ENCODE assay signal across 1 cellular context in the genomic region with DNA sequence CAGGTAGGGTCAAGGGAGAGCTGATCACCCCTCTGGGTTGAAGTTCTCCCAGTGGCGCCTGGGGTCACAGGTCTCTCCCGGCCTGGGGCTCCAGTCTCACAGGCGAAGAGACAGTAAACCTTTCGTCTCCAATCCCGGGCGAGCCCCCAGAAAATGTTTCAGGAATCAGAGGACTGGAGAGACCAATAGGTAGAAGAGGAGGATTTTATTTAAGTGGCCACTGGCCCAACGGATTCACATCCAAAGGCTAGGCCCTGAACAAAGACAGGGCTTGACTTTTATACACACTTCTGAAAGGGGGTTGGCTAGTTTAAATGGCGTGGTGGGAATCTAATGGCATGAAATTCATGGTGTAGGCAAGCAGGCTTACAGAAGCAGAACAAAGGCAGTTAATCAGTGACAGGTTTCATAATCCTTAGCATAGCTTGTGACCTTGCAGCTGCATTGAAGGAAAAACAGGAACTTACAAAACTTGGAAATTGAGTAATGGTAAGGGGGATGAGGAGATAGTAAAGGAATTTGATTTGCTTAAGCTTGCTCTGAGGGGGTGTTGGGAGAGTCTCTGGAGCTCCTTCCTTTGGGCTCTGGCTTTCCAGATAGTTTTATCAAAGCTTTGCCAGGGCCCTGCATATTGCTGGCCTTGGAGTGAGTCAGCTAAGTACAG.
A peak's percentile ranks its signal among the peaks of the same experiment; 100 is the strongest.
TF ChIP-seq lines count a peak whose summit lies in the region.

No MANE protein-coding gene starts in this region.

TF ChIP-seq in HepG2, 621 proteins besides CTCF, POLR2A, EP300 and RAD21 (continued from another document and continues in another):
- peak; percentile 85 for TF ChIP-seq FOXP4 (CRISPR knock-in tag; IDR thresholded peaks at IDR 0.05)
- TF ChIP-seq, protein P1, sequence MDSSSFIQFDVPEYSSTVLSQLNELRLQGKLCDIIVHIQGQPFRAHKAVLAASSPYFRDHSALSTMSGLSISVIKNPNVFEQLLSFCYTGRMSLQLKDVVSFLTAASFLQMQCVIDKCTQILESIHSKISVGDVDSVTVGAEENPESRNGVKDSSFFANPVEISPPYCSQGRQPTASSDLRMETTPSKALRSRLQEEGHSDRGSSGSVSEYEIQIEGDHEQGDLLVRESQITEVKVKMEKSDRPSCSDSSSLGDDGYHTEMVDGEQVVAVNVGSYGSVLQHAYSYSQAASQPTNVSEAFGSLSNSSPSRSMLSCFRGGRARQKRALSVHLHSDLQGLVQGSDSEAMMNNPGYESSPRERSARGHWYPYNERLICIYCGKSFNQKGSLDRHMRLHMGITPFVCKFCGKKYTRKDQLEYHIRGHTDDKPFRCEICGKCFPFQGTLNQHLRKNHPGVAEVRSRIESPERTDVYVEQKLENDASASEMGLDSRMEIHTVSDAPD (CRISPR knock-in tag; IDR thresholded peaks at IDR 0.05), result peak; percentile 64; the same call in 1 of the 2 replicates
- TF ChIP-seq, protein P2, sequence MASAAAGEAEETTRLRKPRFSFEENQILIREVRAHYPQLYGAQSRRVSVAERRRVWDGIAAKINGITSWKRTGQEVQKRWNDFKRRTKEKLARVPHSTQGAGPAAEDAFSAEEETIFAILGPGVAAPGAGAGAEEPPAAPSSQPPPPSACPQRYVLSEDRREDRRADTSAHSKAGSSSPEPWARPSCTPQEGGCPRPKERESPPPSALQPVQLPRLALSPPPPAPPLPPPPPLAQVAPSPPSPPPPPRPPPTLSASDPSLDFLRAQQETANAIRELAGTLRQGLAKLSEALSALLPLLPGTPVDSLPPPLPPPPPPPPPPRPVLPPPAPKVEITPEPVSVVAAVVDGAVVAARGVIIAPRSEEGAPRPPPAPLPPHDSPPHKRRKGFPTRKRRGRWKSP (CRISPR knock-in tag; IDR thresholded peaks at IDR 0.05), result 0 out of 2 replicates have a peak, but pooled peaks have one; percentile 34
- peak; percentile 46 for TF ChIP-seq ZNF124 (CRISPR knock-in tag; IDR thresholded peaks at IDR 0.05)
- TF ChIP-seq MXI1 (IDR thresholded peaks at IDR 0.05; ENCODE audit: borderline replicate concordance, low read depth, low read length), result no peak
- no peak for TF ChIP-seq RARG (CRISPR knock-in tag; IDR thresholded peaks at IDR 0.05; ENCODE audit: low read depth)
- TF ChIP-seq TCF12 (IDR thresholded peaks at IDR 0.05), result no peak
- no peak; the same call in 1 of the 2 replicates for TF ChIP-seq TCF12 (CRISPR knock-in tag; IDR thresholded peaks at IDR 0.05)
- peak; percentile 77; the same call in 1 of the 2 replicates for TF ChIP-seq REPIN1 (CRISPR knock-in tag; IDR thresholded peaks at IDR 0.05; ENCODE audit: borderline replicate concordance, low read depth)
- peak; percentile 35 for TF ChIP-seq CBX5 (CRISPR knock-in tag; IDR thresholded peaks at IDR 0.05; ENCODE audit: borderline replicate concordance)
- TF ChIP-seq NR2F2 (IDR thresholded peaks at IDR 0.05; ENCODE audit: borderline replicate concordance, low read depth), result peak; percentile 58; the same call in 1 of the 2 replicates
- TF ChIP-seq PHB2 (IDR thresholded peaks at IDR 0.05; ENCODE audit: partially characterized antibody), result no peak
- no peak for TF ChIP-seq KLF12 (CRISPR knock-in tag; IDR thresholded peaks at IDR 0.05; ENCODE audit: borderline replicate concordance)
- TF ChIP-seq, protein P3, sequence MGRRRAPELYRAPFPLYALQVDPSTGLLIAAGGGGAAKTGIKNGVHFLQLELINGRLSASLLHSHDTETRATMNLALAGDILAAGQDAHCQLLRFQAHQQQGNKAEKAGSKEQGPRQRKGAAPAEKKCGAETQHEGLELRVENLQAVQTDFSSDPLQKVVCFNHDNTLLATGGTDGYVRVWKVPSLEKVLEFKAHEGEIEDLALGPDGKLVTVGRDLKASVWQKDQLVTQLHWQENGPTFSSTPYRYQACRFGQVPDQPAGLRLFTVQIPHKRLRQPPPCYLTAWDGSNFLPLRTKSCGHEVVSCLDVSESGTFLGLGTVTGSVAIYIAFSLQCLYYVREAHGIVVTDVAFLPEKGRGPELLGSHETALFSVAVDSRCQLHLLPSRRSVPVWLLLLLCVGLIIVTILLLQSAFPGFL (CRISPR knock-in tag; IDR thresholded peaks at IDR 0.05), result no peak
- peak; percentile 86; the same call in 1 of the 2 replicates for TF ChIP-seq ZFP1 (CRISPR knock-in tag; IDR thresholded peaks at IDR 0.05)
- TF ChIP-seq HMGXB4 (CRISPR knock-in tag; IDR thresholded peaks at IDR 0.05; ENCODE audit: borderline replicate concordance in 1 of 2, low read depth in 1 of 2), result peak; percentile 32 to 37; a peak in 2 of 4 replicates
- no peak for TF ChIP-seq MTF1 (CRISPR knock-in tag; IDR thresholded peaks at IDR 0.05)
- TF ChIP-seq ZNF446 (CRISPR knock-in tag; IDR thresholded peaks at IDR 0.05), result 0 out of 2 replicates have a peak, but pooled peaks have one; percentile 52
- no peak for TF ChIP-seq ZFP36 (IDR thresholded peaks at IDR 0.05; ENCODE audit: borderline replicate concordance, low read depth, low read length, partially characterized antibody)
- no peak for TF ChIP-seq REXO4 (CRISPR knock-in tag; IDR thresholded peaks at IDR 0.05; ENCODE audit: borderline replicate concordance)
- peak; percentile 89 for TF ChIP-seq CEBPB (IDR thresholded peaks at IDR 0.05; ENCODE audit: borderline replicate concordance, low read depth, low read length)
- TF ChIP-seq, protein P4, sequence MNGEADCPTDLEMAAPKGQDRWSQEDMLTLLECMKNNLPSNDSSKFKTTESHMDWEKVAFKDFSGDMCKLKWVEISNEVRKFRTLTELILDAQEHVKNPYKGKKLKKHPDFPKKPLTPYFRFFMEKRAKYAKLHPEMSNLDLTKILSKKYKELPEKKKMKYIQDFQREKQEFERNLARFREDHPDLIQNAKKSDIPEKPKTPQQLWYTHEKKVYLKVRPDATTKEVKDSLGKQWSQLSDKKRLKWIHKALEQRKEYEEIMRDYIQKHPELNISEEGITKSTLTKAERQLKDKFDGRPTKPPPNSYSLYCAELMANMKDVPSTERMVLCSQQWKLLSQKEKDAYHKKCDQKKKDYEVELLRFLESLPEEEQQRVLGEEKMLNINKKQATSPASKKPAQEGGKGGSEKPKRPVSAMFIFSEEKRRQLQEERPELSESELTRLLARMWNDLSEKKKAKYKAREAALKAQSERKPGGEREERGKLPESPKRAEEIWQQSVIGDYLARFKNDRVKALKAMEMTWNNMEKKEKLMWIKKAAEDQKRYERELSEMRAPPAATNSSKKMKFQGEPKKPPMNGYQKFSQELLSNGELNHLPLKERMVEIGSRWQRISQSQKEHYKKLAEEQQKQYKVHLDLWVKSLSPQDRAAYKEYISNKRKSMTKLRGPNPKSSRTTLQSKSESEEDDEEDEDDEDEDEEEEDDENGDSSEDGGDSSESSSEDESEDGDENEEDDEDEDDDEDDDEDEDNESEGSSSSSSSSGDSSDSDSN (CRISPR knock-in tag; IDR thresholded peaks at IDR 0.05), result 0 out of 2 replicates have a peak, but pooled peaks have one; percentile 18
- peak; percentile 94; the same call in 1 of the 2 replicates for TF ChIP-seq HMG20A (CRISPR knock-in tag; IDR thresholded peaks at IDR 0.05; ENCODE audit: borderline replicate concordance)
- TF ChIP-seq CCDC6 (CRISPR knock-in tag; IDR thresholded peaks at IDR 0.05), result no peak
- no peak for TF ChIP-seq WIZ (CRISPR knock-in tag; IDR thresholded peaks at IDR 0.05)
- peak; percentile 97 for TF ChIP-seq ZNF614 (CRISPR knock-in tag; IDR thresholded peaks at IDR 0.05; ENCODE audit: borderline replicate concordance)
- TF ChIP-seq KDM6A (CRISPR knock-in tag; IDR thresholded peaks at IDR 0.05; ENCODE audit: low read depth), result peak; percentile 71
- peak; percentile 91 for TF ChIP-seq ERF (CRISPR knock-in tag; IDR thresholded peaks at IDR 0.05)
- TF ChIP-seq ZNF773 (CRISPR knock-in tag; IDR thresholded peaks at IDR 0.05; ENCODE audit: borderline replicate concordance), result no peak
- no peak for TF ChIP-seq TAF15 (IDR thresholded peaks at IDR 0.05; ENCODE audit: low read depth, low read length, poor library complexity, severe bottlenecking)
- TF ChIP-seq, protein P5, sequence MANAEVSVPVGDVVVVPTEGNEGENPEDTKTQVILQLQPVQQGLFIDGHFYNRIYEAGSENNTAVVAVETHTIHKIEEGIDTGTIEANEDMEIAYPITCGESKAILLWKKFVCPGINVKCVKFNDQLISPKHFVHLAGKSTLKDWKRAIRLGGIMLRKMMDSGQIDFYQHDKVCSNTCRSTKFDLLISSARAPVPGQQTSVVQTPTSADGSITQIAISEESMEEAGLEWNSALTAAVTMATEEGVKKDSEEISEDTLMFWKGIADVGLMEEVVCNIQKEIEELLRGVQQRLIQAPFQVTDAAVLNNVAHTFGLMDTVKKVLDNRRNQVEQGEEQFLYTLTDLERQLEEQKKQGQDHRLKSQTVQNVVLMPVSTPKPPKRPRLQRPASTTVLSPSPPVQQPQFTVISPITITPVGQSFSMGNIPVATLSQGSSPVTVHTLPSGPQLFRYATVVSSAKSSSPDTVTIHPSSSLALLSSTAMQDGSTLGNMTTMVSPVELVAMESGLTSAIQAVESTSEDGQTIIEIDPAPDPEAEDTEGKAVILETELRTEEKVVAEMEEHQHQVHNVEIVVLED (CRISPR knock-in tag; IDR thresholded peaks at IDR 0.05; ENCODE audit: borderline replicate concordance), result 0 out of 2 replicates have a peak, but pooled peaks have one; percentile 19
- TF ChIP-seq, protein P6, sequence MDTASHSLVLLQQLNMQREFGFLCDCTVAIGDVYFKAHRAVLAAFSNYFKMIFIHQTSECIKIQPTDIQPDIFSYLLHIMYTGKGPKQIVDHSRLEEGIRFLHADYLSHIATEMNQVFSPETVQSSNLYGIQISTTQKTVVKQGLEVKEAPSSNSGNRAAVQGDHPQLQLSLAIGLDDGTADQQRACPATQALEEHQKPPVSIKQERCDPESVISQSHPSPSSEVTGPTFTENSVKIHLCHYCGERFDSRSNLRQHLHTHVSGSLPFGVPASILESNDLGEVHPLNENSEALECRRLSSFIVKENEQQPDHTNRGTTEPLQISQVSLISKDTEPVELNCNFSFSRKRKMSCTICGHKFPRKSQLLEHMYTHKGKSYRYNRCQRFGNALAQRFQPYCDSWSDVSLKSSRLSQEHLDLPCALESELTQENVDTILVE (CRISPR knock-in tag; IDR thresholded peaks at IDR 0.05), result peak; percentile 88
- TF ChIP-seq, protein P7, sequence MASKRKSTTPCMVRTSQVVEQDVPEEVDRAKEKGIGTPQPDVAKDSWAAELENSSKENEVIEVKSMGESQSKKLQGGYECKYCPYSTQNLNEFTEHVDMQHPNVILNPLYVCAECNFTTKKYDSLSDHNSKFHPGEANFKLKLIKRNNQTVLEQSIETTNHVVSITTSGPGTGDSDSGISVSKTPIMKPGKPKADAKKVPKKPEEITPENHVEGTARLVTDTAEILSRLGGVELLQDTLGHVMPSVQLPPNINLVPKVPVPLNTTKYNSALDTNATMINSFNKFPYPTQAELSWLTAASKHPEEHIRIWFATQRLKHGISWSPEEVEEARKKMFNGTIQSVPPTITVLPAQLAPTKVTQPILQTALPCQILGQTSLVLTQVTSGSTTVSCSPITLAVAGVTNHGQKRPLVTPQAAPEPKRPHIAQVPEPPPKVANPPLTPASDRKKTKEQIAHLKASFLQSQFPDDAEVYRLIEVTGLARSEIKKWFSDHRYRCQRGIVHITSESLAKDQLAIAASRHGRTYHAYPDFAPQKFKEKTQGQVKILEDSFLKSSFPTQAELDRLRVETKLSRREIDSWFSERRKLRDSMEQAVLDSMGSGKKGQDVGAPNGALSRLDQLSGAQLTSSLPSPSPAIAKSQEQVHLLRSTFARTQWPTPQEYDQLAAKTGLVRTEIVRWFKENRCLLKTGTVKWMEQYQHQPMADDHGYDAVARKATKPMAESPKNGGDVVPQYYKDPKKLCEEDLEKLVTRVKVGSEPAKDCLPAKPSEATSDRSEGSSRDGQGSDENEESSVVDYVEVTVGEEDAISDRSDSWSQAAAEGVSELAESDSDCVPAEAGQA (IDR thresholded peaks at IDR 0.05; ENCODE audit: low read depth), result no peak
- TF ChIP-seq, protein P7 (CRISPR knock-in tag; IDR thresholded peaks at IDR 0.05; ENCODE audit: borderline replicate concordance), result no peak
- TF ChIP-seq HHEX (CRISPR knock-in tag; IDR thresholded peaks at IDR 0.05), result 0 out of 2 replicates have a peak, but pooled peaks have one; percentile 48
- peak; percentile 93; the same call in 1 of the 2 replicates for TF ChIP-seq MIER3 (CRISPR knock-in tag; IDR thresholded peaks at IDR 0.05; ENCODE audit: borderline replicate concordance)
- no peak for TF ChIP-seq SPEN (CRISPR knock-in tag; IDR thresholded peaks at IDR 0.05; ENCODE audit: low read depth)
- TF ChIP-seq MAFF (IDR thresholded peaks at IDR 0.05; ENCODE audit: low read depth, low read length), result no peak
